9 cellular contexts compared by ENCODE assay signal in the genomic region with DNA sequence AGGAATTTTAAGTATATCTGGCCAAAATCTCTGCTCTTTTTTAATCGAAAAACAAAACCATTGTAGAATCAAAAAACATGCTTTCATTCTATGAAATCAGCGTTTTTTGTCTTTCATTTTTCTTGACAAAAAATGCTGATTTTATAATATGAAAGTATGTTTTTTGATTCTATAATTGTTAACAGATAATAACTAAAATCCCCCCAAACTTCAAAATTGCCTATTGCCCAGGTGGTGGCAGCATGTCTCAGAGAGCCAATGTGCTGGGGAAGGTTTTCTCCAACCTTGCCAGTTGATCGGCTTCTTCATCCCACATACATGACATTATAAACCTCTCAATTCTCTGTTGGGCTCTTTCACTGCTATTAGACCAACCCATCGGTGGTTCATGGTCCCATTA. TPM values are rescaled to one million over a fixed set of nuclear protein-coding genes. Genes with fewer than 3 reads are reported as not detected.
DNase-seq lines count a peak whose midpoint lies in the region; ATAC-seq, FAIRE-seq and TF ChIP-seq lines count a peak whose summit lies in the region.
"Had no signal": no experiment of that assay in that cellular context is flagged by ENCODE, and none has a peak within 500 bp of the region (broad histone marks: within the 10 kb centered on the region; RNA-seq: fewer than 3 reads in every experiment).

No MANE protein-coding gene starts in this region.

- H3K9me3 ChIP-seq in mucosa of descending colon (no peaks in the 10 kb centered on the region), upper lobe of left lung (no peaks in the 10 kb centered on the region)

- ATAC-seq in mucosa of descending colon = peak; percentile 33
- ATAC-seq in upper lobe of left lung (ENCODE audit: low FRiP score in 2 of 2) = no peak

- peaks cover 2% of the 10 kb centered on the region for H3K36me3 Mint-ChIP-seq in activated CD4-positive, alpha-beta memory T cell treated with anti-CD3 and anti-CD28 coated beads, Interleukin-2, amount 10 ng/mL, durations not matched to agents 7 days and 5 days (ENCODE audit: low read depth)

- no peaks in the 10 kb centered on the region for H3K9me3 Mint-ChIP-seq in activated CD4-positive, alpha-beta memory T cell treated with anti-CD3 and anti-CD28 coated beads, Interleukin-2, amount 10 ng/mL, durations not matched to agents 7 days and 5 days

- CTCF ChIA-PET in activated CD4-positive, alpha-beta memory T cell treated with anti-CD3 and anti-CD28 coated beads, Interleukin-2, amount 10 ng/mL, durations not matched to agents 7 days and 5 days (lab: Charles Lee) = no interaction called here

- POLR2A ChIA-PET in activated CD4-positive, alpha-beta memory T cell treated with anti-CD3 and anti-CD28 coated beads, Interleukin-2, amount 10 ng/mL, durations not matched to agents 7 days and 5 days (lab: Charles Lee) = no interaction called here

- H3K4me1 ChIP-seq in mucosa of descending colon (ENCODE audit: low read depth) (no peaks in the 10 kb centered on the region), upper lobe of left lung (peaks cover 0 to 15% (median 5%) of the 10 kb centered on the region in 4 donors)

- H3K36me3 ChIP-seq in brain microvascular endothelial cell (replicated peaks) (no peaks in the 10 kb centered on the region), mucosa of descending colon (ENCODE audit: low read depth) (no peaks in the 10 kb centered on the region), upper lobe of left lung (no peaks in the 10 kb centered on the region)

- intact Hi-C loops in mucosa of descending colon (cut with DNase I, micrococcal nuclease) = no loop called here

- TF ChIP-seq CTCF in brain microvascular endothelial cell (IDR thresholded peaks at IDR 0.05; ENCODE audit: low read depth, low read length, missing control alignments) = peak; percentile 70
- TF ChIP-seq CTCF in mucosa of descending colon (IDR thresholded peaks at IDR 0.05) = no peak
- TF ChIP-seq CTCF in upper lobe of left lung (IDR thresholded peaks at IDR 0.05) = peak in 1 of 6 experiments; percentile 30

- 56% methylated on average over 4 of the region's 4 CpGs for WGBS in upper lobe of left lung, 2 donors

- H3K27me3 Mint-ChIP-seq in activated CD4-positive, alpha-beta memory T cell treated with anti-CD3 and anti-CD28 coated beads, Interleukin-2, amount 10 ng/mL, durations not matched to agents 7 days and 5 days = no peaks in the 10 kb centered on the region

- in situ Hi-C loops in brain microvascular endothelial cell (cut with HindIII; ENCODE audit: low pct_ligation_motif_present, low sequenced_read_pairs) = no loop called here

- no peak for TF ChIP-seq POLR2A in upper lobe of left lung (IDR thresholded peaks at IDR 0.05)

- FAIRE-seq in HTR-8/SVneo (lab: Jason Lieb, UNC) = no peak

- peak; percentile 43 for DNase-seq in DMS53 (lab: John Stamatoyannopoulos, UW)
- peak; percentile 50 for DNase-seq in HTR-8/SVneo (ENCODE audit: insufficient read length, low spot score)
- peak; percentile 27 for DNase-seq in brain microvascular endothelial cell
- peak in 1 of 3 donors; percentile 35 for DNase-seq in mucosa of descending colon
- no peak for DNase-seq in T1000 (lab: John Stamatoyannopoulos, UW)
- DNase-seq in activated CD4-positive, alpha-beta memory T cell treated with anti-CD3 and anti-CD28 coated beads, Interleukin-2, amount 10 ng/mL, durations not matched to agents 7 days and 5 days = no peak
- no peak for DNase-seq in KG1 (lab: John Stamatoyannopoulos, UW)
- DNase-seq in upper lobe of left lung = no peak
- DNase-seq: activated effector memory CD4-positive, alpha-beta T cell treated with Interleukin-2 at 50 U/mL for 16 hours had no signal

- H3K27me3 ChIP-seq in brain microvascular endothelial cell (replicated peaks) = no peaks in the 10 kb centered on the region
- no peaks in the 10 kb centered on the region for H3K27me3 ChIP-seq in upper lobe of left lung

- H3K27ac ChIP-seq in brain microvascular endothelial cell (no peak overlapping the region), upper lobe of left lung (no peak overlapping the region)

- H3K4me3 ChIP-seq in brain microvascular endothelial cell (ENCODE audit: low read depth, low read length) (no peak overlapping the region), mucosa of descending colon (no peak overlapping the region), upper lobe of left lung (no peak overlapping the region)

- H3K27ac Mint-ChIP-seq in activated CD4-positive, alpha-beta memory T cell treated with anti-CD3 and anti-CD28 coated beads, Interleukin-2, amount 10 ng/mL, durations not matched to agents 7 days and 5 days = no peak overlapping the region

- no peak for TF ChIP-seq EP300 in upper lobe of left lung (IDR thresholded peaks at IDR 0.05)

- peaks cover 12% of the 10 kb centered on the region for H3K4me1 Mint-ChIP-seq in activated CD4-positive, alpha-beta memory T cell treated with anti-CD3 and anti-CD28 coated beads, Interleukin-2, amount 10 ng/mL, durations not matched to agents 7 days and 5 days

- no peak overlapping the region for H3K4me3 Mint-ChIP-seq in activated CD4-positive, alpha-beta memory T cell treated with anti-CD3 and anti-CD28 coated beads, Interleukin-2, amount 10 ng/mL, durations not matched to agents 7 days and 5 days

RNA-seq across cellular contexts. Expression of a gene that starts 5.1 kb away (rescaled TPM):
- total RNA-seq in mucosa of descending colon (100 to 1,000 TPM in 1 of 3 donors, 10 to 100 TPM in 2; 63.5 to 104 (median 79.2) TPM), upper lobe of left lung (10 to 100 TPM in 4 of 6 donors, 1 to 10 TPM in 2; 6.4 to 51.1 (median 35.3) TPM)
- 10 to 100 TPM; 48.5 to 50.9 TPM for total RNA-seq in activated CD4-positive, alpha-beta memory T cell treated with anti-CD3 and anti-CD28 coated beads, Interleukin-2, amount 10 ng/mL, durations not matched to agents 7 days and 5 days

Comparison
In these comparisons a context has a peak if more than half of its experiments do, and no peak if none do; other contexts are left out.
1. DNase-seq: peak in DMS53 (single experiment), HTR-8/SVneo (single experiment) and brain microvascular endothelial cell (single experiment); none in T1000 (single experiment), activated CD4-positive, alpha-beta memory T cell treated with anti-CD3 and anti-CD28 coated beads, Interleukin-2, amount 10 ng/mL, durations not matched to agents 7 days and 5 days (single experiment), KG1 (single experiment) and upper lobe of left lung (0 of 2).